17 cellular contexts compared by ENCODE assay signal in the genomic region with DNA sequence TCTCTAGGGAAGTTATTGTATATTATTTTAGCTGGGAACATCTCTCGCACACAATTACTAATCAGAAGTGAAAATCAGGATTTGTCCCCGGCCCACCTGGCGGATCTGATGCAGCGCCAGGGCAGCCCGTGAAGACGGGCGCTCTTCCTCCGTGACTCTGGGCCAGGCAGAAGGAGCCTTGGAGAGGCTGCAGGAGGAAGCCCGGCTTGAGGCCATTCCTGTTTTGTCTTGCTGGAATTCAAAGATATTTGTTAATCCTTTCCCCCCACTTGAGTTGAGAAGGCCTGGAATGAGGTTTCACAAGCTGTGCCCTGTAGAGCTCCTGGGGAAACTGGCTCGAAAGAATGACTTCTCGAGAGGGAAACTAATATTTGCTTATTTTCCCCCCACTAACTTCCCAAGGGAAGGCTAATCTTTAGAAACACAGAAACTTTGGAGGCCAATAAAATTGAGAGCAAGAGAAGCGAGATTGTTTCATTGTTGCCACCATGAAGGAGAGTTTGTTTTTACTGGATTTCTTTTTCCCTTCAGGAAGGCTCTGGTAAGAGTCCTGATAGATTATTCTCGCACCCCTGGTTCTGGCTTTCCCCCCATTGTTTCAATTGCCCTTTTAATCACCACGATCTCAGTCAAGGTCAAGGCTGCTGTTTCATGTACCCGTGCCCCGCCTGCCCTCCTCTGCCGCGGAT.
DNase-seq lines count a peak whose midpoint lies in the region; ATAC-seq, FAIRE-seq and TF ChIP-seq lines count a peak whose summit lies in the region.
"Had no signal": no experiment of that assay in that cellular context is flagged by ENCODE, and none has a peak within 500 bp of the region (broad histone marks: within the 10 kb centered on the region; RNA-seq: fewer than 3 reads in every experiment).

No MANE protein-coding gene starts in this region.

- TF ChIP-seq POLR2A in K562 (conservative IDR thresholded peaks at IDR 0.05) = no peak

- no peak for TF ChIP-seq EP300 in K562 (IDR thresholded peaks at IDR 0.05; ENCODE audit: low read length)

- H3K27ac ChIP-seq in HUES64 (ENCODE audit: low read depth, low read length) (peak overlapping the region; percentile 78), K562 (ENCODE audit: extremely low read depth, low read depth, low read length) (no peak overlapping the region), left lung (peak overlapping the region; percentile 50 to 61), subcutaneous abdominal adipose tissue (ENCODE audit: low read depth, low read length) (peak overlapping the region; percentile 58)
- H3K27ac ChIP-seq: C4-2B, foreskin keratinocyte, tibial artery had no signal

- BruUV-seq in K562 (replicated peaks; lab: Mats Ljungman, UMichigan) = no TSS peak

- CTCF ChIA-PET in K562 (lab: Yijun Ruan, JAX; ENCODE audit: low intra/inter-chr PET ratio) = interaction anchor here (0.7 kb wide), 1 partner anchor 106 kb away, joined by 3 read pairs; no protein-coding TSS in a partner anchor

- no peak overlapping the region for H3K4me2 ChIP-seq in K562 (ENCODE audit: insufficient read depth, low read length)

- ATAC-seq in K562 = no peak
- ATAC-seq in left lung = peak; percentile 85
- ATAC-seq: foreskin keratinocyte, SK-N-SH treated with all-trans-retinoic acid at 6 μM for 48 hours had no signal

- no peak overlapping the region for H3K4me3 ChIP-seq in HUES64 (ENCODE audit: low read length)
- no peak overlapping the region for H3K4me3 ChIP-seq in K562
- no peak overlapping the region for H3K4me3 ChIP-seq in left lung
- no peak overlapping the region for H3K4me3 ChIP-seq in subcutaneous abdominal adipose tissue (ENCODE audit: low read depth in 1 of 5, low read length in 5 of 5)
- H3K4me3 ChIP-seq: body of pancreas, tibial artery had no signal

- H3K9ac ChIP-seq in HUES64 (ENCODE audit: low read depth, low read length) = no peak overlapping the region
- peak overlapping the region in 1 of 2 experiments; percentile 10; a peak in 2 of 4 replicates for H3K9ac ChIP-seq in K562 (ENCODE audit: insufficient read depth in 1 of 2, low read depth in 2 of 2, low read length in 2 of 2)
- peak overlapping the region in 2 of 5 donors; percentile 44 to 77 for H3K9ac ChIP-seq in subcutaneous abdominal adipose tissue (ENCODE audit: low read length in 5 of 5)

- no peak for TF ChIP-seq RAD21 in K562 (CRISPR knock-in tag; conservative IDR thresholded peaks at IDR 0.05 in 1 of 2, IDR thresholded peaks at IDR 0.05 in 1 of 2)

- H2AFZ ChIP-seq in K562 (ENCODE audit: low read depth, low read length) = no peak overlapping the region

- H3K27me3 ChIP-seq in HUES64 (ENCODE audit: insufficient read depth, low read length) = no peaks in the 10 kb centered on the region
- peaks cover 76 to 92% of the 10 kb centered on the region in 2 experiments for H3K27me3 ChIP-seq in K562 (ENCODE audit: control insufficient read depth in 2 of 2, insufficient read depth in 2 of 2, low read length in 2 of 2)
- H3K27me3 ChIP-seq in left lung = no peaks in the 10 kb centered on the region
- H3K27me3 ChIP-seq in subcutaneous abdominal adipose tissue (ENCODE audit: control insufficient read depth in 5 of 5, insufficient read depth in 4 of 5, low read length in 5 of 5) = peaks cover 7 to 21% (median 16%) of the 10 kb centered on the region in 5 donors
- H3K27me3 ChIP-seq: body of pancreas had no signal

- WGBS in HUES64 = 80% methylated on average over 18 of the region's 18 CpGs
- 11% methylated on average over 18 of the region's 18 CpGs for WGBS in K562 (ENCODE audit: insufficient coverage, low coverage, missing lambda C conversion rate)

- H3K9me3 ChIP-seq in HUES64 (ENCODE audit: insufficient read depth, low read depth, low read length) (no peaks in the 10 kb centered on the region), K562 (replicated peaks; ENCODE audit: control insufficient read depth, insufficient read depth, low read depth, low read length) (no peaks in the 10 kb centered on the region), left lung (no peaks in the 10 kb centered on the region), subcutaneous abdominal adipose tissue (ENCODE audit: control insufficient read depth in 5 of 5, low read length in 5 of 5) (no peaks in the 10 kb centered on the region)
- H3K9me3 ChIP-seq: body of pancreas, tibial artery had no signal

- no peak for FAIRE-seq in K562 (lab: Jason Lieb, UNC)
- FAIRE-seq: HTR-8/SVneo had no signal

- H3K36me3 ChIP-seq in HUES64 (ENCODE audit: insufficient read depth, low read length) = no peaks in the 10 kb centered on the region
- no peaks in the 10 kb centered on the region for H3K36me3 ChIP-seq in K562 (ENCODE audit: control insufficient read depth, insufficient read depth, low read length)
- no peaks in the 10 kb centered on the region for H3K36me3 ChIP-seq in left lung
- H3K36me3 ChIP-seq in subcutaneous abdominal adipose tissue (ENCODE audit: control insufficient read depth in 5 of 5, insufficient read depth in 5 of 5, low read length in 5 of 5) = no peaks in the 10 kb centered on the region
- H3K36me3 ChIP-seq: tibial artery had no signal

- POLR2A ChIA-PET in K562 (lab: Yijun Ruan, JAX) = interaction anchor here (1.0 to 2.8 kb wide), 3 partner anchors 9 to 30 kb away, joined by 3 to 6 read pairs (median 6); no protein-coding TSS in a partner anchor

- DNase-seq in K562 (ENCODE audit: extremely low read depth in 1 of 4, low spot score in 3 of 4) (no peak), left lung (no peak), T-helper 9 cell (no peak), Ammon's horn (ENCODE audit: low spot score) (no peak), NCI-H82 (lab: John Stamatoyannopoulos, UW) (no peak)
- DNase-seq: activated naive CD4-positive, alpha-beta T cell treated with anti-CD3 and anti-CD28 coated beads, Interleukin-2, amount 50 U/mL, for 16 hours; body of pancreas; effector memory CD4-positive, alpha-beta T cell; foreskin keratinocyte; NCI-H1048; NCI-H2171; tibial artery had no signal

- peaks cover 31% of the 10 kb centered on the region for H3K4me1 ChIP-seq in HUES64 (ENCODE audit: insufficient read depth, low read length)
- peaks cover 0 to 14% of the 10 kb centered on the region in 2 experiments; a peak in 1 of 5 replicates for H3K4me1 ChIP-seq in K562 (replicated peaks in 1 of 2; ENCODE audit: control insufficient read depth in 2 of 2, insufficient read depth in 2 of 2, low read length in 2 of 2)
- H3K4me1 ChIP-seq in left lung = peaks cover 10 to 11% of the 10 kb centered on the region in 2 donors
- peaks cover 0 to 37% (median 7%) of the 10 kb centered on the region in 5 donors for H3K4me1 ChIP-seq in subcutaneous abdominal adipose tissue (ENCODE audit: control insufficient read depth in 5 of 5, insufficient read depth in 5 of 5, low read length in 5 of 5)
- H3K4me1 ChIP-seq: body of pancreas, foreskin keratinocyte, tibial artery had no signal

- H4K20me1 ChIP-seq in K562 (replicated peaks; ENCODE audit: control insufficient read depth, insufficient read depth, low read length) = peaks cover 7% of the 10 kb centered on the region; the same call in 1 of the 2 replicates

- H3K79me2 ChIP-seq in K562 (ENCODE audit: control insufficient read depth, insufficient read depth, low read length) = no peaks in the 10 kb centered on the region

- H3K9me1 ChIP-seq in K562 (ENCODE audit: control insufficient read depth, insufficient read depth, low read length) = no peaks in the 10 kb centered on the region

- TF ChIP-seq CTCF in K562 (IDR thresholded peaks at IDR 0.05 in 2 of 3, conservative IDR thresholded peaks at IDR 0.05 in 1 of 3; ENCODE audit: insufficient read depth in 2 of 3, low read depth in 1 of 3, low read length in 3 of 3) = no peak
- no peak for TF ChIP-seq CTCF in left lung (IDR thresholded peaks at IDR 0.05)

- in situ Hi-C loops in K562 (cut with MboI) = no loop called here

- intact Hi-C loops in K562 (cut with micrococcal nuclease) (loop anchor here (10.0 kb wide), 3 partner anchors 177 to 497 kb away; partner anchors contain the start of genes C22orf39 and DGCR2), left lung (cut with DNase I) (loop anchor here in 1 of 2 donors (10.0 kb wide), 1 partner anchor 127 kb away; no protein-coding TSS in a partner anchor)

TF ChIP-seq in K562, 482 proteins besides CTCF, POLR2A, EP300 and RAD21 (continues in another document):
- no peak for TF ChIP-seq YBX1 (IDR thresholded peaks at IDR 0.05)
- no peak for TF ChIP-seq ZBTB9 (CRISPR knock-in tag; IDR thresholded peaks at IDR 0.05)
- no peak for TF ChIP-seq SRSF7 (optimal IDR thresholded peaks at IDR 0.05; ENCODE audit: low read depth, low read length)
- no peak for TF ChIP-seq SREBF1 (IDR thresholded peaks at IDR 0.05; ENCODE audit: borderline replicate concordance, low read depth, low read length)
- TF ChIP-seq HMGN3 (IDR thresholded peaks at IDR 0.05; ENCODE audit: borderline replicate concordance, extremely low read depth, insufficient read length, low read depth, low read length) = no peak
- TF ChIP-seq, protein P1, sequence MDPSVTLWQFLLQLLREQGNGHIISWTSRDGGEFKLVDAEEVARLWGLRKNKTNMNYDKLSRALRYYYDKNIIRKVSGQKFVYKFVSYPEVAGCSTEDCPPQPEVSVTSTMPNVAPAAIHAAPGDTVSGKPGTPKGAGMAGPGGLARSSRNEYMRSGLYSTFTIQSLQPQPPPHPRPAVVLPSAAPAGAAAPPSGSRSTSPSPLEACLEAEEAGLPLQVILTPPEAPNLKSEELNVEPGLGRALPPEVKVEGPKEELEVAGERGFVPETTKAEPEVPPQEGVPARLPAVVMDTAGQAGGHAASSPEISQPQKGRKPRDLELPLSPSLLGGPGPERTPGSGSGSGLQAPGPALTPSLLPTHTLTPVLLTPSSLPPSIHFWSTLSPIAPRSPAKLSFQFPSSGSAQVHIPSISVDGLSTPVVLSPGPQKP (CRISPR knock-in tag; IDR thresholded peaks at IDR 0.05) = no peak
- no peak for TF ChIP-seq ZNF57 (CRISPR knock-in tag; IDR thresholded peaks at IDR 0.05)
- no peak for TF ChIP-seq ZNF586 (CRISPR knock-in tag; conservative IDR thresholded peaks at IDR 0.05)
- no peak for TF ChIP-seq HNRNPK (IDR thresholded peaks at IDR 0.05; ENCODE audit: low read depth, low read length, poor library complexity, severe bottlenecking)
- TF ChIP-seq SIN3A (IDR thresholded peaks at IDR 0.05; ENCODE audit: borderline replicate concordance in 2 of 2, control insufficient read depth in 1 of 2, low read depth in 2 of 2, low read length in 2 of 2) = 0 out of 4 replicates have a peak, but pooled peaks of 1 of the 2 experiments have one; percentile 9
- 0 out of 2 replicates have a peak, but pooled peaks have one; percentile 25 for TF ChIP-seq HSF4 (CRISPR knock-in tag; IDR thresholded peaks at IDR 0.05; ENCODE audit: borderline replicate concordance)
